8 cellular contexts compared by ENCODE assay signal in genomic region chr3:30658328-30659052, GRCh38. TPM values are rescaled to one million over a fixed set of nuclear protein-coding genes. Genes with fewer than 3 reads are reported as not detected.
DNase-seq lines count a peak whose midpoint lies in the region; ATAC-seq, FAIRE-seq and TF ChIP-seq lines count a peak whose summit lies in the region.

No MANE protein-coding gene starts in this region.

- peaks cover 36 to 58% of the 10 kb centered on the region in 2 experiments for H3K36me3 ChIP-seq in keratinocyte (ENCODE audit: control insufficient read depth in 2 of 2, extremely low read depth in 1 of 2, insufficient read depth in 2 of 2, low read length in 2 of 2)
- peaks cover 34 to 79% (median 62%) of the 10 kb centered on the region in 4 donors for H3K36me3 ChIP-seq in stomach

- peaks cover 75% of the 10 kb centered on the region for H3K79me2 ChIP-seq in keratinocyte (ENCODE audit: control insufficient read depth, insufficient read depth, low read length)

- dilution Hi-C loops in keratinocyte (cut with MboI; ENCODE audit: extremely low pct_ligation_motif_present, low sequenced_read_pairs), result no loop called here

- no peak for TF ChIP-seq EP300 in stomach (IDR thresholded peaks at IDR 0.05)

- peak; percentile 71 for FAIRE-seq in keratinocyte (lab: Jason Lieb, UNC)

- peaks cover 74% of the 10 kb centered on the region for H3K4me1 ChIP-seq in keratinocyte (ENCODE audit: control insufficient read depth, extremely low read depth, insufficient read depth, low read length)
- peaks cover 37 to 97% (median 64%) of the 10 kb centered on the region in 4 donors for H3K4me1 ChIP-seq in stomach

- H3K27me3 ChIP-seq in keratinocyte (ENCODE audit: control insufficient read depth, extremely low read depth, insufficient read depth, low read length) (no peaks in the 10 kb centered on the region), stomach (no peaks in the 10 kb centered on the region)

- H3K9ac ChIP-seq in keratinocyte (ENCODE audit: control insufficient read depth, extremely low read depth, insufficient read depth, low read length), result no peak overlapping the region

- H2AFZ ChIP-seq in keratinocyte (ENCODE audit: control insufficient read depth, low read length), result no peak overlapping the region

- H3K9me1 ChIP-seq in keratinocyte (ENCODE audit: control insufficient read depth, extremely low read depth, insufficient read depth, low read length), result peaks cover 4% of the 10 kb centered on the region

- TF ChIP-seq CTCF in keratinocyte (optimal IDR thresholded peaks at IDR 0.05 in 1 of 3, IDR thresholded peaks at IDR 0.05 in 1 of 3, conservative IDR thresholded peaks at IDR 0.05 in 1 of 3; ENCODE audit: extremely low read depth in 1 of 3, insufficient read depth in 2 of 3, low read length in 3 of 3) (no peak), stomach (IDR thresholded peaks at IDR 0.05) (no peak)

- peak; percentile 41 for DNase-seq in activated CD8-positive, alpha-beta memory T cell treated with anti-CD3 and anti-CD28 coated beads, Interleukin-2, amount 50 U/mL, for 4 hours
- no peak for DNase-seq in activated CD8-positive, alpha-beta memory T cell treated with anti-CD3 and anti-CD28 coated beads, Interleukin-2, amount 50 U/mL, for 48 hours
- peak; percentile 54 for DNase-seq in astrocyte of the hippocampus (ENCODE audit: low read depth, low spot score)
- DNase-seq in keratinocyte (ENCODE audit: low read depth, low spot score), result no peak
- DNase-seq in stomach, result no peak
- no peak for DNase-seq in GM19240 (ENCODE audit: insufficient read length, low spot score)

- peak overlapping the region in 1 of 3 experiments; percentile 41 for H3K4me3 ChIP-seq in keratinocyte (ENCODE audit: control insufficient read depth in 2 of 3, extremely low read depth in 1 of 3, insufficient read depth in 2 of 3, low read depth in 1 of 3, low read length in 3 of 3)
- no peak overlapping the region for H3K4me3 ChIP-seq in stomach

- peak; percentile 80 for ATAC-seq in HG03066 (IDR thresholded peaks at IDR 0.05; ENCODE audit: low read depth, unreplicated experiment)

- peak overlapping the region; percentile 35 for H3K27ac ChIP-seq in keratinocyte (ENCODE audit: control insufficient read depth, insufficient read depth, low read length)
- peak overlapping the region; percentile 56 to 81 (median 69) for H3K27ac ChIP-seq in stomach

- H3K4me2 ChIP-seq in keratinocyte (ENCODE audit: control insufficient read depth, extremely low read depth, insufficient read depth, low read depth, low read length), result peak overlapping the region; percentile 72

- WGBS in stomach, 5 donors, result 10 to 26% (median 15%) methylated on average over 9 of the region's 9 CpGs

- intact Hi-C loops in stomach (cut with DNase I; ENCODE audit: low total_unique reads), result no loop called here

- H4K20me1 ChIP-seq in keratinocyte (ENCODE audit: control insufficient read depth, extremely low read depth, insufficient read depth, low read length), result peaks cover 11% of the 10 kb centered on the region

- no peak for TF ChIP-seq POLR2A in stomach (IDR thresholded peaks at IDR 0.05)

- H3K9me3 ChIP-seq in keratinocyte (ENCODE audit: control insufficient read depth, low read depth, low read length) (no peaks in the 10 kb centered on the region), stomach (no peaks in the 10 kb centered on the region)

TF ChIP-seq in PFSK-1, 5 proteins besides CTCF, POLR2A, EP300 and RAD21:
- TF ChIP-seq FOXP2 (optimal IDR thresholded peaks at IDR 0.05; ENCODE audit: borderline replicate concordance, extremely low read depth, extremely low read length, insufficient read depth) (peak; percentile 30), SIN3A (IDR thresholded peaks at IDR 0.05; ENCODE audit: borderline replicate concordance, insufficient read depth, low read length) (no peak)

RNA-seq across cellular contexts. Expression of gene TGFBR2, which starts 52.1 kb away (rescaled TPM):
- polyA plus RNA-seq in PFSK-1 (2012; ENCODE audit: insufficient read length, low read depth), result 7.3 TPM
- polyA plus RNA-seq in keratinocyte, result 250 to 402 TPM (median 303 TPM) in 3 replicates
- 39.9 TPM for polyA plus RNA-seq in keratinocyte (2011; ENCODE audit: low read depth)
- polyA plus RNA-seq in keratinocyte (2011; cell fraction: cytosol; rRNA removed), result 201 and 293 TPM in 2 replicates
- 332 and 361 TPM in 2 replicates for polyA plus RNA-seq in keratinocyte (2011; cell fraction: nucleus; rRNA removed)
- 37.4 and 256 TPM in 2 replicates for polyA plus RNA-seq in keratinocyte (2012; ENCODE audit: low replicate concordance)
- polyA minus RNA-seq in keratinocyte, result 379 to 451 TPM (median 420 TPM) in 3 replicates
- 312 TPM for polyA minus RNA-seq in keratinocyte (2011; cell fraction: cytosol; rRNA and poly(A)+ RNA removed)
- polyA minus RNA-seq in keratinocyte (2011; cell fraction: nucleus; rRNA and poly(A)+ RNA removed), result 400 and 638 TPM in 2 replicates
- total RNA-seq in stomach, result 100 to 1,000 TPM in 2 of 5 donors, 10 to 100 TPM in 3; 59.1 to 115 (median 89.3) TPM
- 10 to 100 TPM; 13.7 to 44.1 (median 27.4) TPM for polyA plus RNA-seq in stomach

Comparison
In these comparisons a context has a peak if more than half of its experiments do, and no peak if none do; other contexts are left out.
1. DNase-seq: peak in activated CD8-positive, alpha-beta memory T cell treated with anti-CD3 and anti-CD28 coated beads, Interleukin-2, amount 50 U/mL, for 4 hours (single experiment) and astrocyte of the hippocampus (single experiment); none in activated CD8-positive, alpha-beta memory T cell treated with anti-CD3 and anti-CD28 coated beads, Interleukin-2, amount 50 U/mL, for 48 hours (single experiment), keratinocyte (single experiment), stomach (single experiment) and GM19240 (single experiment).